In genomic region chr10:22434521-22434920, GRCh38 we compare ENCODE assay signal across 15 cellular contexts.
DNase-seq lines count a peak whose midpoint lies in the region; ATAC-seq, FAIRE-seq and TF ChIP-seq lines count a peak whose summit lies in the region.
"Had no signal": no experiment of that assay in that cellular context is flagged by ENCODE, and none has a peak within 500 bp of the region (broad histone marks: within the 10 kb centered on the region; RNA-seq: fewer than 3 reads in every experiment).

No MANE protein-coding gene starts in this region.

- TF ChIP-seq POLR2A in endothelial cell of umbilical vein (IDR thresholded peaks at IDR 0.05; ENCODE audit: low read depth, low read length), result no peak

- H3K36me3 ChIP-seq in GM23248 (ENCODE audit: low read depth), result no peaks in the 10 kb centered on the region
- no peaks in the 10 kb centered on the region for H3K36me3 ChIP-seq in PC-3 (ENCODE audit: low read depth, low read length)
- no peaks in the 10 kb centered on the region for H3K36me3 ChIP-seq in endothelial cell of umbilical vein (ENCODE audit: control insufficient read depth in 2 of 2, extremely low read depth in 1 of 2, insufficient read depth in 2 of 2, low read length in 2 of 2)
- no peaks in the 10 kb centered on the region for H3K36me3 ChIP-seq in subcutaneous abdominal adipose tissue (ENCODE audit: control insufficient read depth in 5 of 5, insufficient read depth in 5 of 5, low read length in 5 of 5)
- H3K36me3 ChIP-seq: right lobe of liver had no signal

- H3K27me3 ChIP-seq in GM23248 (replicated peaks; ENCODE audit: insufficient read depth) (no peaks in the 10 kb centered on the region), PC-3 (ENCODE audit: low read length) (no peaks in the 10 kb centered on the region), endothelial cell of umbilical vein (ENCODE audit: control insufficient read depth in 2 of 2, insufficient read depth in 2 of 2, low read length in 2 of 2) (no peaks in the 10 kb centered on the region), subcutaneous abdominal adipose tissue (ENCODE audit: control insufficient read depth in 5 of 5, insufficient read depth in 4 of 5, low read length in 5 of 5) (peaks cover 0 to 5% (median 0%) of the 10 kb centered on the region in 5 donors)

- POLR2A ChIA-PET in PC-3 (lab: Charles Lee; ENCODE audit: unreplicated experiment) (no interaction called here), endothelial cell of umbilical vein (lab: Charles Lee) (no interaction called here)

- peak overlapping the region in 1 of 2 donors; percentile 99 for H3K27ac Mint-ChIP-seq in natural killer cell treated with Interleukin-12 subunit alpha and Interleukin-12 subunit beta and Interleukin-15 and Interleukin-18, amount 100 ng/mL, for 72 hours
- no peak overlapping the region for H3K27ac Mint-ChIP-seq in natural killer cell
- H3K27ac Mint-ChIP-seq: activated CD8-positive, alpha-beta T cell treated with anti-CD3 and anti-CD28 coated beads for 36 hours had no signal

- no peak for TF ChIP-seq CTCF in PC-3 (conservative IDR thresholded peaks at IDR 0.05; ENCODE audit: low read depth, low read length)
- no peak for TF ChIP-seq CTCF in endothelial cell of umbilical vein (IDR thresholded peaks at IDR 0.05; ENCODE audit: extremely low read depth in 1 of 2, insufficient read depth in 1 of 2, low read depth in 1 of 2, low read length in 2 of 2)
- TF ChIP-seq CTCF in natural killer cell (IDR thresholded peaks at IDR 0.05), result no peak

- peak overlapping the region; percentile 70 for H3K27ac ChIP-seq in GM23248
- H3K27ac ChIP-seq in PC-3 (ENCODE audit: low read length), result peak overlapping the region; percentile 95
- peak overlapping the region; percentile 43 for H3K27ac ChIP-seq in endothelial cell of umbilical vein (ENCODE audit: insufficient read depth, low read depth, low read length)
- H3K27ac ChIP-seq in subcutaneous abdominal adipose tissue (ENCODE audit: low read depth, low read length), result peak overlapping the region; percentile 61
- H3K27ac ChIP-seq: C4-2B, right lobe of liver had no signal

- no peaks in the 10 kb centered on the region for H3K9me3 ChIP-seq in GM23248 (ENCODE audit: low read depth)
- H3K9me3 ChIP-seq in PC-3 (ENCODE audit: low read length), result no peaks in the 10 kb centered on the region
- no peaks in the 10 kb centered on the region for H3K9me3 ChIP-seq in endothelial cell of umbilical vein (replicated peaks; ENCODE audit: control insufficient read depth, insufficient read depth, low read length)
- no peaks in the 10 kb centered on the region for H3K9me3 ChIP-seq in subcutaneous abdominal adipose tissue (ENCODE audit: control insufficient read depth in 5 of 5, low read length in 5 of 5)
- H3K9me3 ChIP-seq: right lobe of liver had no signal

- H3K4me3 ChIP-seq in GM23248 (no peak overlapping the region), PC-3 (ENCODE audit: low read length) (peak overlapping the region; percentile 45; the same call in 1 of the 2 replicates), endothelial cell of umbilical vein (replicated peaks in 1 of 3; ENCODE audit: insufficient read depth in 1 of 3, low read depth in 1 of 3, low read length in 3 of 3) (no peak overlapping the region), subcutaneous abdominal adipose tissue (ENCODE audit: low read depth in 1 of 5, low read length in 5 of 5) (no peak overlapping the region)
- H3K4me3 ChIP-seq: right lobe of liver had no signal

- peaks cover 25 to 52% of the 10 kb centered on the region in 2 donors for H3K4me1 Mint-ChIP-seq in natural killer cell treated with Interleukin-12 subunit alpha and Interleukin-12 subunit beta and Interleukin-15 and Interleukin-18, amount 100 ng/mL, for 72 hours (ENCODE audit: low read depth in 2 of 2)
- H3K4me1 Mint-ChIP-seq in natural killer cell, result peaks cover 32 to 34% of the 10 kb centered on the region in 2 donors

- H3F3A ChIP-seq in GM23248 (ENCODE audit: insufficient read depth), result peaks cover 31% of the 10 kb centered on the region
- peaks cover 14% of the 10 kb centered on the region for H3F3A ChIP-seq in PC-3 (ENCODE audit: low read length, unreplicated experiment)

- no peak for DNase-seq in GM23248
- peak; percentile 51 for DNase-seq in PC-3
- no peak for DNase-seq in endothelial cell of umbilical vein (ENCODE audit: low read depth, low spot score)
- DNase-seq in natural killer cell treated with Interleukin-12 subunit alpha and Interleukin-12 subunit beta and Interleukin-15 and Interleukin-18, amount 100 ng/mL, for 72 hours (ENCODE audit: low spot score), result no peak
- DNase-seq in natural killer cell, result no peak
- DNase-seq: activated CD8-positive, alpha-beta T cell treated with anti-CD3 and anti-CD28 coated beads for 36 hours; MM.1S; NCI-H2107; NCI-H69; right lobe of liver; stimulated activated CD4-positive, alpha-beta T cell treated with anti-CD3 and anti-CD28 coated beads, Interleukin-4, amount 100 ng/mL, for 24 hours had no signal

- H4K20me1 ChIP-seq in GM23248 (ENCODE audit: insufficient read depth), result no peaks in the 10 kb centered on the region
- H4K20me1 ChIP-seq in PC-3 (ENCODE audit: low read length), result no peaks in the 10 kb centered on the region
- H4K20me1 ChIP-seq in endothelial cell of umbilical vein (replicated peaks; ENCODE audit: control insufficient read depth, extremely low read depth, insufficient read depth, low read length), result no peaks in the 10 kb centered on the region

- H3K36me3 Mint-ChIP-seq in natural killer cell treated with Interleukin-12 subunit alpha and Interleukin-12 subunit beta and Interleukin-15 and Interleukin-18, amount 100 ng/mL, for 72 hours, result no peaks in the 10 kb centered on the region
- no peaks in the 10 kb centered on the region for H3K36me3 Mint-ChIP-seq in natural killer cell
- H3K36me3 Mint-ChIP-seq: memory B cell had no signal

- CTCF ChIA-PET in PC-3 (lab: Charles Lee), result no interaction called here
- CTCF ChIA-PET in endothelial cell of umbilical vein (lab: Charles Lee), result interaction anchor here (1.3 to 1.8 kb wide), 2 partner anchors 12 to 94 kb away, joined by 3 to 4 read pairs; no protein-coding TSS in a partner anchor

- no peak overlapping the region for H3K4me3 Mint-ChIP-seq in natural killer cell treated with Interleukin-12 subunit alpha and Interleukin-12 subunit beta and Interleukin-15 and Interleukin-18, amount 100 ng/mL, for 72 hours
- H3K4me3 Mint-ChIP-seq in natural killer cell, result no peak overlapping the region
- H3K4me3 Mint-ChIP-seq: activated CD8-positive, alpha-beta T cell treated with anti-CD3 and anti-CD28 coated beads for 36 hours; memory B cell had no signal

- H3K9me3 Mint-ChIP-seq in natural killer cell treated with Interleukin-12 subunit alpha and Interleukin-12 subunit beta and Interleukin-15 and Interleukin-18, amount 100 ng/mL, for 72 hours, result no peaks in the 10 kb centered on the region
- H3K9me3 Mint-ChIP-seq in natural killer cell, result no peaks in the 10 kb centered on the region
- H3K9me3 Mint-ChIP-seq: activated CD8-positive, alpha-beta T cell treated with anti-CD3 and anti-CD28 coated beads for 36 hours had no signal

- ATAC-seq in PC-3 (no peak), GM19452 (IDR thresholded peaks at IDR 0.05; ENCODE audit: unreplicated experiment) (no peak), natural killer cell (no peak)
- no peak for ATAC-seq in natural killer cell treated with Interleukin-12 subunit alpha and Interleukin-12 subunit beta and Interleukin-15 and Interleukin-18, amount 100 ng/mL, for 72 hours
- ATAC-seq: activated CD8-positive, alpha-beta T cell treated with anti-CD3 and anti-CD28 coated beads for 36 hours; right lobe of liver had no signal

- H3K9ac ChIP-seq in GM23248 (peak overlapping the region; percentile 22), PC-3 (ENCODE audit: low read length) (peak overlapping the region; percentile 43), endothelial cell of umbilical vein (replicated peaks; ENCODE audit: extremely low read depth, insufficient read depth, low read length) (no peak overlapping the region), subcutaneous abdominal adipose tissue (ENCODE audit: low read length in 5 of 5) (no peak overlapping the region)

- in situ Hi-C loops in GM23248 (cut with MboI), result no loop called here

- H3K4me1 ChIP-seq in GM23248 (ENCODE audit: insufficient read depth) (peaks cover 40% of the 10 kb centered on the region), PC-3 (ENCODE audit: insufficient read depth, low read length) (peaks cover 62% of the 10 kb centered on the region), endothelial cell of umbilical vein (ENCODE audit: control insufficient read depth, extremely low read depth, insufficient read depth, low read length) (peaks cover 31% of the 10 kb centered on the region), subcutaneous abdominal adipose tissue (ENCODE audit: control insufficient read depth in 5 of 5, insufficient read depth in 5 of 5, low read length in 5 of 5) (peaks cover 5 to 28% (median 23%) of the 10 kb centered on the region in 5 donors)

- dilution Hi-C loops in endothelial cell of umbilical vein (cut with MboI; ENCODE audit: extremely low pct_ligation_motif_present, low sequenced_read_pairs), result no loop called here

- H3K79me2 ChIP-seq in GM23248 (ENCODE audit: insufficient read depth) (peaks cover 17% of the 10 kb centered on the region), PC-3 (ENCODE audit: low read length) (peaks cover 41% of the 10 kb centered on the region), endothelial cell of umbilical vein (ENCODE audit: control insufficient read depth, insufficient read depth, low read length) (peaks cover 2% of the 10 kb centered on the region)

- peaks cover 4 to 5% of the 10 kb centered on the region in 2 donors for H3K27me3 Mint-ChIP-seq in natural killer cell treated with Interleukin-12 subunit alpha and Interleukin-12 subunit beta and Interleukin-15 and Interleukin-18, amount 100 ng/mL, for 72 hours
- peaks cover 3 to 17% of the 10 kb centered on the region in 2 donors for H3K27me3 Mint-ChIP-seq in natural killer cell (ENCODE audit: low read depth in 2 of 2)

- BruUV-seq in PC-3 (replicated peaks; lab: Mats Ljungman, UMichigan) (no TSS peak), endothelial cell of umbilical vein (replicated peaks; lab: Mats Ljungman, UMichigan) (no TSS peak)

- no peaks in the 10 kb centered on the region for H3K9me1 ChIP-seq in endothelial cell of umbilical vein (replicated peaks; ENCODE audit: control insufficient read depth, extremely low read depth, insufficient read depth, low read length)

- intact Hi-C loops in PC-3 (cut with micrococcal nuclease), result no loop called here
- intact Hi-C loops in endothelial cell of umbilical vein (cut with micrococcal nuclease), result loop anchor here (5.0 to 10.0 kb wide), 3 partner anchors 190 to 383 kb away; partner anchors contain the start of gene PIP4K2A
- intact Hi-C loops in natural killer cell (cut with micrococcal nuclease), result no loop called here

- H3K4me2 ChIP-seq in GM23248 (ENCODE audit: unreplicated experiment) (peak overlapping the region; percentile 25), PC-3 (ENCODE audit: low read length) (peak overlapping the region; percentile 98), endothelial cell of umbilical vein (ENCODE audit: insufficient read depth, low read length) (peak overlapping the region; percentile 42)

- H3K9me2 ChIP-seq in GM23248 (ENCODE audit: insufficient read depth) (no peaks in the 10 kb centered on the region), PC-3 (replicated peaks; ENCODE audit: low read length) (no peaks in the 10 kb centered on the region)

- FAIRE-seq in endothelial cell of umbilical vein (lab: Jason Lieb, UNC), result no peak

- 68 to 88% methylated on average over 2 of the region's 2 CpGs for whole genome bisulfite sequencing in GM23248 (ENCODE audit: low coverage in 1 of 2, low lambda C conversion rate in 2 of 2, missing lambda C conversion rate in 2 of 2), 2 experiments

- H2AFZ ChIP-seq in GM23248 (no peak overlapping the region), PC-3 (ENCODE audit: low read length) (no peak overlapping the region), endothelial cell of umbilical vein (ENCODE audit: low read depth, low read length) (no peak overlapping the region)

Comparison
In these comparisons a context has a peak if more than half of its experiments do, and no peak if none do; other contexts are left out.
1. H3K27ac ChIP-seq: peak in every context shown above with its lines; median percentile 95 in PC-3; 70 in GM23248; 61 in subcutaneous abdominal adipose tissue; 43 in endothelial cell of umbilical vein.
2. H3K4me2 ChIP-seq: peak in every context shown above with its lines; median percentile 98 in PC-3; 42 in endothelial cell of umbilical vein; 25 in GM23248.
3. H3K9ac ChIP-seq: peak in GM23248 (single experiment) and PC-3 (single experiment); none in endothelial cell of umbilical vein (single experiment) and subcutaneous abdominal adipose tissue (0 of 5).